Comparison of ENCODE assay signal across 13 cellular contexts in genomic region chr1:182331412-182331811, GRCh38.
DNase-seq lines count a peak whose midpoint lies in the region; ATAC-seq, FAIRE-seq and TF ChIP-seq lines count a peak whose summit lies in the region.
"Had no signal": no experiment of that assay in that cellular context is flagged by ENCODE, and none has a peak within 500 bp of the region (broad histone marks: within the 10 kb centered on the region; RNA-seq: fewer than 3 reads in every experiment).

No MANE protein-coding gene starts in this region.

- H3K4me1 ChIP-seq in K562 (replicated peaks in 1 of 2; ENCODE audit: control insufficient read depth in 2 of 2, insufficient read depth in 2 of 2, low read length in 2 of 2): peaks cover 23 to 45% of the 10 kb centered on the region in 2 experiments

- no peaks in the 10 kb centered on the region for H4K20me1 ChIP-seq in K562 (replicated peaks; ENCODE audit: control insufficient read depth, insufficient read depth, low read length)

- H3K27me3 Mint-ChIP-seq in stimulated activated naive B cell treated with anti-CD40 and anti-IgM and Interleukin-4, amounts not matched to agents 10 μg/mL and 1 μg/mL and 100 μg/mL, for 72 hours: peaks cover 7 to 15% of the 10 kb centered on the region in 2 donors

- WGBS in K562 (ENCODE audit: insufficient coverage, low coverage, missing lambda C conversion rate): 78% methylated on average over 1 of the region's 1 CpG

- no peaks in the 10 kb centered on the region for H3K9me1 ChIP-seq in K562 (ENCODE audit: control insufficient read depth, insufficient read depth, low read length)

- H3K4me2 ChIP-seq in K562 (ENCODE audit: insufficient read depth, low read length): no peak overlapping the region

- H3K4me3 ChIP-seq in K562: no peak overlapping the region

- H3K79me2 ChIP-seq in K562 (ENCODE audit: control insufficient read depth, insufficient read depth, low read length): no peaks in the 10 kb centered on the region

- in situ Hi-C loops in K562 (cut with MboI): no loop called here

- TF ChIP-seq POLR2A in GM12892 (IDR thresholded peaks at IDR 0.05; ENCODE audit: low read depth, low read length): no peak
- no peak for TF ChIP-seq POLR2A in K562 (conservative IDR thresholded peaks at IDR 0.05)

- intact Hi-C loops in K562 (cut with micrococcal nuclease): no loop called here

- CTCF ChIA-PET in K562 (lab: Yijun Ruan, JAX; ENCODE audit: low intra/inter-chr PET ratio): no interaction called here

- peak; percentile 30 for FAIRE-seq in GM12892 (lab: Jason Lieb, UNC)
- FAIRE-seq in K562 (lab: Jason Lieb, UNC): no peak
- FAIRE-seq: D721Med had no signal

- H3K9me3 ChIP-seq in K562 (replicated peaks; ENCODE audit: control insufficient read depth, insufficient read depth, low read depth, low read length): no peaks in the 10 kb centered on the region

- H3K27ac ChIP-seq in K562 (ENCODE audit: extremely low read depth, low read depth, low read length): no peak overlapping the region
- H3K27ac ChIP-seq: C4-2B had no signal

- H2AFZ ChIP-seq in K562 (ENCODE audit: low read depth, low read length): no peak overlapping the region

- TF ChIP-seq CTCF in K562 (IDR thresholded peaks at IDR 0.05 in 2 of 3, conservative IDR thresholded peaks at IDR 0.05 in 1 of 3; ENCODE audit: insufficient read depth in 2 of 3, low read depth in 1 of 3, low read length in 3 of 3): no peak

- BruUV-seq in K562 (replicated peaks; lab: Mats Ljungman, UMichigan): no TSS peak

- no peak for TF ChIP-seq RAD21 in K562 (CRISPR knock-in tag; conservative IDR thresholded peaks at IDR 0.05 in 1 of 2, IDR thresholded peaks at IDR 0.05 in 1 of 2)

- peaks cover 7 to 18% of the 10 kb centered on the region in 2 donors for H3K4me1 Mint-ChIP-seq in stimulated activated naive B cell treated with anti-CD40 and anti-IgM and Interleukin-4, amounts not matched to agents 10 μg/mL and 1 μg/mL and 100 μg/mL, for 72 hours

- no peaks in the 10 kb centered on the region for H3K36me3 ChIP-seq in K562 (ENCODE audit: control insufficient read depth, insufficient read depth, low read length)

- DNase-seq in GM12892 (ENCODE audit: insufficient read length) (peak; percentile 21), NAMALWA (ENCODE audit: low spot score) (peak; percentile 51), K562 (ENCODE audit: extremely low read depth in 1 of 4, low spot score in 3 of 4) (no peak), anterior cingulate cortex (lab: John Stamatoyannopoulos, UW) (no peak)
- DNase-seq in stimulated activated naive B cell treated with anti-CD40 and anti-IgM and Interleukin-4, amounts not matched to agents 10 μg/mL and 1 μg/mL and 100 μg/mL, for 72 hours: no peak
- DNase-seq: DMS79, NCI-H1105 treated with DMSO at 0.1 percent for 48 hours, NCI-H1694 treated with DMSO at 0.1 percent for 48 hours, SW 1271 had no signal

- H3K9me3 Mint-ChIP-seq in stimulated activated naive B cell treated with anti-CD40 and anti-IgM and Interleukin-4, amounts not matched to agents 10 μg/mL and 1 μg/mL and 100 μg/mL, for 72 hours: no peaks in the 10 kb centered on the region

- no peak overlapping the region for H3K27ac Mint-ChIP-seq in stimulated activated naive B cell treated with anti-CD40 and anti-IgM and Interleukin-4, amounts not matched to agents 10 μg/mL and 1 μg/mL and 100 μg/mL, for 72 hours

- no peaks in the 10 kb centered on the region for H3K27me3 ChIP-seq in K562 (ENCODE audit: control insufficient read depth in 2 of 2, insufficient read depth in 2 of 2, low read length in 2 of 2)

- no peak for TF ChIP-seq EP300 in K562 (IDR thresholded peaks at IDR 0.05; ENCODE audit: low read length)

- H3K36me3 Mint-ChIP-seq in stimulated activated naive B cell treated with anti-CD40 and anti-IgM and Interleukin-4, amounts not matched to agents 10 μg/mL and 1 μg/mL and 100 μg/mL, for 72 hours: no peaks in the 10 kb centered on the region

- ATAC-seq in K562: no peak
- ATAC-seq in stimulated activated naive B cell treated with anti-CD40 and anti-IgM and Interleukin-4, amounts not matched to agents 10 μg/mL and 1 μg/mL and 100 μg/mL, for 72 hours (replicated peaks): peak; percentile 98 to 99
- no peak for ATAC-seq in GM21786 (IDR thresholded peaks at IDR 0.05; ENCODE audit: unreplicated experiment)
- ATAC-seq in GM21825 (IDR thresholded peaks at IDR 0.05; ENCODE audit: unreplicated experiment): no peak

- no peak overlapping the region for H3K4me3 Mint-ChIP-seq in stimulated activated naive B cell treated with anti-CD40 and anti-IgM and Interleukin-4, amounts not matched to agents 10 μg/mL and 1 μg/mL and 100 μg/mL, for 72 hours

- no peak overlapping the region for H3K9ac ChIP-seq in K562 (ENCODE audit: insufficient read depth in 1 of 2, low read depth in 2 of 2, low read length in 2 of 2)

- POLR2A ChIA-PET in K562 (lab: Yijun Ruan, JAX): interaction anchor here (1.5 to 2.7 kb wide), 4 partner anchors 13 to 61 kb away, joined by 3 to 16 read pairs (median 8); partner anchors contain the start of gene GLUL

TF ChIP-seq in K562, 482 proteins besides CTCF, POLR2A, EP300 and RAD21:
- no peak for TF ChIP-seq PRMT5 (CRISPR knock-in tag; IDR thresholded peaks at IDR 0.05)
- TF ChIP-seq POLR2AphosphoS5 (IDR thresholded peaks at IDR 0.05; ENCODE audit: control insufficient read depth, insufficient read depth, low read depth, low read length): no peak
- TF ChIP-seq ZNF253 (CRISPR knock-in tag; conservative IDR thresholded peaks at IDR 0.05): 0 out of 2 replicates have a peak, but pooled peaks have one; percentile 14
- no peak for TF ChIP-seq COPS2 (conservative IDR thresholded peaks at IDR 0.05)
- TF ChIP-seq FOXA3 (CRISPR knock-in tag; conservative IDR thresholded peaks at IDR 0.05 in 1 of 2, IDR thresholded peaks at IDR 0.05 in 1 of 2): no peak
- TF ChIP-seq NFYB (IDR thresholded peaks at IDR 0.05; ENCODE audit: extremely low read depth, insufficient read length): no peak
- TF ChIP-seq ZBTB34 (CRISPR knock-in tag; IDR thresholded peaks at IDR 0.05): no peak
- no peak for TF ChIP-seq ZNF511 (CRISPR knock-in tag; IDR thresholded peaks at IDR 0.05)
- TF ChIP-seq NFATC3 (IDR thresholded peaks at IDR 0.05): no peak
- TF ChIP-seq ZNF316 (IDR thresholded peaks at IDR 0.05): peak; percentile 18; the same call in 1 of the 2 replicates

Comparison
In these comparisons a context has a peak if more than half of its experiments do, and no peak if none do; other contexts are left out.
1. DNase-seq: peak in GM12892 (single experiment) and NAMALWA (single experiment); none in K562 (0 of 4), stimulated activated naive B cell treated with anti-CD40 and anti-IgM and Interleukin-4, amounts not matched to agents 10 μg/mL and 1 μg/mL and 100 μg/mL, for 72 hours (single experiment) and anterior cingulate cortex (0 of 58).
2. ATAC-seq: peak in stimulated activated naive B cell treated with anti-CD40 and anti-IgM and Interleukin-4, amounts not matched to agents 10 μg/mL and 1 μg/mL and 100 μg/mL, for 72 hours (2 of 2); none in K562 (single experiment), GM21786 (single experiment) and GM21825 (single experiment).